In the genomic region with DNA sequence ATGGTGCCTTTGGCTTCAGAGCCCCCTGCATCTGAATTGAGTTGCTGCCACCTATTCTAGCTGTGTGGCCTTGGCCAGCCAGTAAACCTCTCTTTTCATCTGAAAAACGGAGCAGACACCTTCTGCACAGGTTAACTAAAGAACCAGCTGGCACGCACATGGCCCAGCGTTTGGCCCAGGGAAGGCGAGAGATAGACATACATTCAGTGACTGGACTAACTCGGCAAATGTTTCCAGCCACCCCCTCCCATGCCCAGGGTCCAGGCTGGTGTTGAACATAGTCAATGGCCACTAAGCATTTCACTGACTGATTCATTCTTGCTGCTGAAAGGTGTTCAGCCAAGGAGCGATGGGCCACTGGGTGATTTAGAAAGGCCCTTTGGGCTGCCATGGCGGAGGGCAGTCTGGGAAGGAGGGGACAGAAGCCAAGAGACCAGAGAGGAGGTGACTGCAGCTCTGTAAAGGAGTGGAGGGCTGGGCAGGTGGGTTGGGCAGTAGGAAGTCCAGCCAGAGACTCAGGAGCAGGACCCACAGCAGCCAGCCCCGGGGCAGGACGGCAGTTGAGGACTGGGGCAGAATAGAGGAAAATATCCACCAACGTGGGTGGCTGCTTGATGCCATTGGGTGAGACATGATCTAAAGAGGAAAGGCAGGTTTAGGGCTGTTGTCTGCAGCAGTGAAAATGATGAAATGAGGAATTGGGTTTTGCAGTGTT, we compare ENCODE assay signal across 14 cellular contexts.
"Had no signal": no experiment of that assay in that cellular context is flagged by ENCODE, and none has a peak within 500 bp of the region (broad histone marks: within the 10 kb centered on the region; RNA-seq: fewer than 3 reads in every experiment).

No MANE protein-coding gene starts in this region.

- H3K27ac Mint-ChIP-seq: T-cell had no signal

- H3K4me3 Mint-ChIP-seq: natural killer cell, T-cell had no signal

- H3K36me3 Mint-ChIP-seq: natural killer cell, T-cell had no signal

- DNase-seq: activated CD4-positive, alpha-beta T cell treated with anti-CD3 and anti-CD28 coated beads, Interleukin-2, amount 50 U/mL, for 4 hours; anterior cingulate cortex; brain microvascular endothelial cell; central memory CD4-positive, alpha-beta T cell; colonic mucosa; hypothalamus; islet precursor cell; left colon; natural killer cell; stimulated activated CD4-positive, alpha-beta T cell treated with anti-CD3 and anti-CD28 coated beads, Interleukin-4, amount 100 ng/mL, for 1 hour; T-cell; T1000; upper lobe of left lung had no signal

- H3K9me3 Mint-ChIP-seq: natural killer cell, T-cell had no signal

- ATAC-seq: left colon, natural killer cell, sciatic nerve, T-cell had no signal

- H3K27me3 Mint-ChIP-seq: T-cell had no signal
